Comparison of ENCODE assay signal across 2 cellular contexts in the genomic region with DNA sequence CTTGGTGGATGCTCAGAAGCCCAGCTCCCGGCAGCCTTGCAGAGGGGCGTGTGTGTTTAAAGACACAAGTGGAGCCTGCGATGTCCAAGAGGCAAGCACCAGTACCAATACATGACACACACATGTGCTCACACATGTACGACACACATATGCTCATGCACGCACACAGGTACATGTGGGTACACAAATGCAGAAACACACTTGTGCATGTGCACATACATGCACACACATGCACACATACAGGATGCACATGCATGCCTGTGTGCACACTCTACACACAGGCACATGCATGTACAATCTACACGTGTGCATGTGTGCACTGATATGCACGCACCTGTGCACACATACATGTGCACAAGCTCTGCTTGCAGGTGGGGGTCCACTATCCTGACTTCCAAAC.
TF ChIP-seq lines count a peak whose summit lies in the region.

No MANE protein-coding gene starts in this region.

TF ChIP-seq in HepG2, 621 proteins besides CTCF, POLR2A, EP300 and RAD21:
- TF ChIP-seq, protein P1, sequence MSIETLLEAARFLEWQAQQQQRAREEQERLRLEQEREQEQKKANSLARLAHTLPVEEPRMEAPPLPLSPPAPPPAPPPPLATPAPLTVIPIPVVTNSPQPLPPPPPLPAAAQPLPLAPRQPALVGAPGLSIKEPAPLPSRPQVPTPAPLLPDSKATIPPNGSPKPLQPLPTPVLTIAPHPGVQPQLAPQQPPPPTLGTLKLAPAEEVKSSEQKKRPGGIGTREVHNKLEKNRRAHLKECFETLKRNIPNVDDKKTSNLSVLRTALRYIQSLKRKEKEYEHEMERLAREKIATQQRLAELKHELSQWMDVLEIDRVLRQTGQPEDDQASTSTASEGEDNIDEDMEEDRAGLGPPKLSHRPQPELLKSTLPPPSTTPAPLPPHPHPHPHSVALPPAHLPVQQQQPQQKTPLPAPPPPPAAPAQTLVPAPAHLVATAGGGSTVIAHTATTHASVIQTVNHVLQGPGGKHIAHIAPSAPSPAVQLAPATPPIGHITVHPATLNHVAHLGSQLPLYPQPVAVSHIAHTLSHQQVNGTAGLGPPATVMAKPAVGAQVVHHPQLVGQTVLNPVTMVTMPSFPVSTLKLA (IDR thresholded peaks at IDR 0.05), result peak; percentile 95
- TF ChIP-seq EZH2 (conservative IDR thresholded peaks at IDR 0.05; ENCODE audit: low read depth, low read length) (0 out of 2 replicates have a peak, but pooled peaks have one; percentile 4), RELA (CRISPR knock-in tag; IDR thresholded peaks at IDR 0.05) (no peak), TCF12 (IDR thresholded peaks at IDR 0.05) (no peak), TCF12 (CRISPR knock-in tag; IDR thresholded peaks at IDR 0.05) (no peak)
- TF ChIP-seq, protein P2, sequence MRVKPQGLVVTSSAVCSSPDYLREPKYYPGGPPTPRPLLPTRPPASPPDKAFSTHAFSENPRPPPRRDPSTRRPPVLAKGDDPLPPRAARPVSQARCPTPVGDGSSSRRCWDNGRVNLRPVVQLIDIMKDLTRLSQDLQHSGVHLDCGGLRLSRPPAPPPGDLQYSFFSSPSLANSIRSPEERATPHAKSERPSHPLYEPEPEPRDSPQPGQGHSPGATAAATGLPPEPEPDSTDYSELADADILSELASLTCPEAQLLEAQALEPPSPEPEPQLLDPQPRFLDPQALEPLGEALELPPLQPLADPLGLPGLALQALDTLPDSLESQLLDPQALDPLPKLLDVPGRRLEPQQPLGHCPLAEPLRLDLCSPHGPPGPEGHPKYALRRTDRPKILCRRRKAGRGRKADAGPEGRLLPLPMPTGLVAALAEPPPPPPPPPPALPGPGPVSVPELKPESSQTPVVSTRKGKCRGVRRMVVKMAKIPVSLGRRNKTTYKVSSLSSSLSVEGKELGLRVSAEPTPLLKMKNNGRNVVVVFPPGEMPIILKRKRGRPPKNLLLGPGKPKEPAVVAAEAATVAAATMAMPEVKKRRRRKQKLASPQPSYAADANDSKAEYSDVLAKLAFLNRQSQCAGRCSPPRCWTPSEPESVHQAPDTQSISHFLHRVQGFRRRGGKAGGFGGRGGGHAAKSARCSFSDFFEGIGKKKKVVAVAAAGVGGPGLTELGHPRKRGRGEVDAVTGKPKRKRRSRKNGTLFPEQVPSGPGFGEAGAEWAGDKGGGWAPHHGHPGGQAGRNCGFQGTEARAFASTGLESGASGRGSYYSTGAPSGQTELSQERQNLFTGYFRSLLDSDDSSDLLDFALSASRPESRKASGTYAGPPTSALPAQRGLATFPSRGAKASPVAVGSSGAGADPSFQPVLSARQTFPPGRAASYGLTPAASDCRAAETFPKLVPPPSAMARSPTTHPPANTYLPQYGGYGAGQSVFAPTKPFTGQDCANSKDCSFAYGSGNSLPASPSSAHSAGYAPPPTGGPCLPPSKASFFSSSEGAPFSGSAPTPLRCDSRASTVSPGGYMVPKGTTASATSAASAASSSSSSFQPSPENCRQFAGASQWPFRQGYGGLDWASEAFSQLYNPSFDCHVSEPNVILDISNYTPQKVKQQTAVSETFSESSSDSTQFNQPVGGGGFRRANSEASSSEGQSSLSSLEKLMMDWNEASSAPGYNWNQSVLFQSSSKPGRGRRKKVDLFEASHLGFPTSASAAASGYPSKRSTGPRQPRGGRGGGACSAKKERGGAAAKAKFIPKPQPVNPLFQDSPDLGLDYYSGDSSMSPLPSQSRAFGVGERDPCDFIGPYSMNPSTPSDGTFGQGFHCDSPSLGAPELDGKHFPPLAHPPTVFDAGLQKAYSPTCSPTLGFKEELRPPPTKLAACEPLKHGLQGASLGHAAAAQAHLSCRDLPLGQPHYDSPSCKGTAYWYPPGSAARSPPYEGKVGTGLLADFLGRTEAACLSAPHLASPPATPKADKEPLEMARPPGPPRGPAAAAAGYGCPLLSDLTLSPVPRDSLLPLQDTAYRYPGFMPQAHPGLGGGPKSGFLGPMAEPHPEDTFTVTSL (CRISPR knock-in tag; IDR thresholded peaks at IDR 0.05; ENCODE audit: borderline replicate concordance), result no peak

TF ChIP-seq in neural cell, 6 proteins besides CTCF, POLR2A, EP300 and RAD21 (continued from another document):
- TF ChIP-seq, protein P3, sequence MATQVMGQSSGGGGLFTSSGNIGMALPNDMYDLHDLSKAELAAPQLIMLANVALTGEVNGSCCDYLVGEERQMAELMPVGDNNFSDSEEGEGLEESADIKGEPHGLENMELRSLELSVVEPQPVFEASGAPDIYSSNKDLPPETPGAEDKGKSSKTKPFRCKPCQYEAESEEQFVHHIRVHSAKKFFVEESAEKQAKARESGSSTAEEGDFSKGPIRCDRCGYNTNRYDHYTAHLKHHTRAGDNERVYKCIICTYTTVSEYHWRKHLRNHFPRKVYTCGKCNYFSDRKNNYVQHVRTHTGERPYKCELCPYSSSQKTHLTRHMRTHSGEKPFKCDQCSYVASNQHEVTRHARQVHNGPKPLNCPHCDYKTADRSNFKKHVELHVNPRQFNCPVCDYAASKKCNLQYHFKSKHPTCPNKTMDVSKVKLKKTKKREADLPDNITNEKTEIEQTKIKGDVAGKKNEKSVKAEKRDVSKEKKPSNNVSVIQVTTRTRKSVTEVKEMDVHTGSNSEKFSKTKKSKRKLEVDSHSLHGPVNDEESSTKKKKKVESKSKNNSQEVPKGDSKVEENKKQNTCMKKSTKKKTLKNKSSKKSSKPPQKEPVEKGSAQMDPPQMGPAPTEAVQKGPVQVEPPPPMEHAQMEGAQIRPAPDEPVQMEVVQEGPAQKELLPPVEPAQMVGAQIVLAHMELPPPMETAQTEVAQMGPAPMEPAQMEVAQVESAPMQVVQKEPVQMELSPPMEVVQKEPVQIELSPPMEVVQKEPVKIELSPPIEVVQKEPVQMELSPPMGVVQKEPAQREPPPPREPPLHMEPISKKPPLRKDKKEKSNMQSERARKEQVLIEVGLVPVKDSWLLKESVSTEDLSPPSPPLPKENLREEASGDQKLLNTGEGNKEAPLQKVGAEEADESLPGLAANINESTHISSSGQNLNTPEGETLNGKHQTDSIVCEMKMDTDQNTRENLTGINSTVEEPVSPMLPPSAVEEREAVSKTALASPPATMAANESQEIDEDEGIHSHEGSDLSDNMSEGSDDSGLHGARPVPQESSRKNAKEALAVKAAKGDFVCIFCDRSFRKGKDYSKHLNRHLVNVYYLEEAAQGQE (IDR thresholded peaks at IDR 0.05; ENCODE audit: borderline replicate concordance), result no peak
